Comparison of ENCODE assay signal across 10 cellular contexts in genomic region chr7:130838738-130839137, GRCh38.
DNase-seq lines count a peak whose midpoint lies in the region; ATAC-seq, FAIRE-seq and TF ChIP-seq lines count a peak whose summit lies in the region.
"Had no signal": no experiment of that assay in that cellular context is flagged by ENCODE, and none has a peak within 500 bp of the region (broad histone marks: within the 10 kb centered on the region; RNA-seq: fewer than 3 reads in every experiment).

No MANE protein-coding gene starts in this region.

- peak; percentile 38 for FAIRE-seq in H54 (lab: Jason Lieb, UNC)

- H3K4me1 ChIP-seq in lung (ENCODE audit: control insufficient read depth in 2 of 2, insufficient read depth in 2 of 2, low read length in 2 of 2): peaks cover 0 to 2% of the 10 kb centered on the region in 2 donors
- H3K4me1 ChIP-seq: body of pancreas had no signal

- peaks cover 2% of the 10 kb centered on the region for H3K36me3 Mint-ChIP-seq in activated naive CD8-positive, alpha-beta T cell treated with anti-CD3 and anti-CD28 coated beads, Interleukin-2, amount 50 U/mL, for 24 hours (ENCODE audit: low read depth)

- peaks cover 0 to 2% of the 10 kb centered on the region in 2 donors for H3K9me3 ChIP-seq in lung (ENCODE audit: control insufficient read depth in 2 of 2, insufficient read depth in 1 of 2, low read length in 1 of 2)
- H3K9me3 ChIP-seq: body of pancreas had no signal

- DNase-seq in ELR (ENCODE audit: low read depth) (peak; percentile 97), H54 (ENCODE audit: insufficient read length, low spot score) (peak; percentile 15), lung (ENCODE audit: low spot score) (no peak), COLO668 (lab: John Stamatoyannopoulos, UW; ENCODE audit: unreplicated experiment) (no peak), ureter (ENCODE audit: low spot score) (no peak), coronary artery (ENCODE audit: low spot score) (no peak)
- no peak for DNase-seq in activated naive CD8-positive, alpha-beta T cell treated with anti-CD3 and anti-CD28 coated beads, Interleukin-2, amount 50 U/mL, for 24 hours
- DNase-seq: body of pancreas, NCI-H2107 had no signal

- H3K27me3 Mint-ChIP-seq in activated naive CD8-positive, alpha-beta T cell treated with anti-CD3 and anti-CD28 coated beads, Interleukin-2, amount 50 U/mL, for 24 hours: peaks cover 15% of the 10 kb centered on the region

- H3K27ac Mint-ChIP-seq in activated naive CD8-positive, alpha-beta T cell treated with anti-CD3 and anti-CD28 coated beads, Interleukin-2, amount 50 U/mL, for 24 hours: peak overlapping the region; percentile 52

- TF ChIP-seq POLR2A in H54 (IDR thresholded peaks at IDR 0.05; ENCODE audit: low read depth, low read length): no peak

- peak; percentile 92 for ATAC-seq in activated naive CD8-positive, alpha-beta T cell treated with anti-CD3 and anti-CD28 coated beads, Interleukin-2, amount 50 U/mL, for 24 hours
- ATAC-seq in lung (ENCODE audit: insufficient read depth, low FRiP score) (peak; percentile 34), GM18907 (IDR thresholded peaks at IDR 0.05; ENCODE audit: unreplicated experiment) (no peak)
- ATAC-seq: body of pancreas had no signal

- H3K27ac ChIP-seq in lung (ENCODE audit: low read depth in 1 of 2, low read length in 1 of 2) (no peak overlapping the region), coronary artery (no peak overlapping the region)
- H3K27ac ChIP-seq: body of pancreas had no signal

- TF ChIP-seq CTCF in lung (IDR thresholded peaks at IDR 0.05; ENCODE audit: control extremely low read depth, extremely low read depth) (no peak), coronary artery (IDR thresholded peaks at IDR 0.05) (no peak)

- H3K4me1 Mint-ChIP-seq in activated naive CD8-positive, alpha-beta T cell treated with anti-CD3 and anti-CD28 coated beads, Interleukin-2, amount 50 U/mL, for 24 hours: peaks cover 38% of the 10 kb centered on the region

- H3K27me3 ChIP-seq in lung (ENCODE audit: control insufficient read depth, insufficient read depth): no peaks in the 10 kb centered on the region
- H3K27me3 ChIP-seq: body of pancreas had no signal

- H3K4me3 ChIP-seq in lung (no peak overlapping the region), coronary artery (no peak overlapping the region)
- H3K4me3 ChIP-seq: body of pancreas had no signal

- H3K36me3 ChIP-seq in lung (ENCODE audit: control insufficient read depth in 2 of 2, insufficient read depth in 2 of 2, low read length in 2 of 2): no peaks in the 10 kb centered on the region

- no peaks in the 10 kb centered on the region for H3K9me3 Mint-ChIP-seq in activated naive CD8-positive, alpha-beta T cell treated with anti-CD3 and anti-CD28 coated beads, Interleukin-2, amount 50 U/mL, for 24 hours

- WGBS in lung, 2 donors: 70 to 79% methylated on average over 1 of the region's 1 CpG

- peak overlapping the region; percentile 13 for H3K4me3 Mint-ChIP-seq in activated naive CD8-positive, alpha-beta T cell treated with anti-CD3 and anti-CD28 coated beads, Interleukin-2, amount 50 U/mL, for 24 hours

Comparison
In these comparisons a context has a peak if more than half of its experiments do, and no peak if none do; other contexts are left out.
1. DNase-seq: peak in ELR (single experiment) and H54 (single experiment); none in activated naive CD8-positive, alpha-beta T cell treated with anti-CD3 and anti-CD28 coated beads, Interleukin-2, amount 50 U/mL, for 24 hours (single experiment), lung (single experiment), COLO668 (single experiment), ureter (single experiment) and coronary artery (single experiment).